In genomic region chr7:17934094-17934493, GRCh38 we compare ENCODE assay signal across 15 cellular contexts. TPM values are rescaled to one million over a fixed set of nuclear protein-coding genes. Genes with fewer than 3 reads are reported as not detected.
DNase-seq lines count a peak whose midpoint lies in the region; ATAC-seq and TF ChIP-seq lines count a peak whose summit lies in the region.
"Had no signal": no experiment of that assay in that cellular context is flagged by ENCODE, and none has a peak within 500 bp of the region (broad histone marks: within the 10 kb centered on the region; RNA-seq: fewer than 3 reads in every experiment).

No MANE protein-coding gene starts in this region.

- no peaks in the 10 kb centered on the region for H3K9me2 ChIP-seq in DOHH2 (replicated peaks; ENCODE audit: control insufficient read depth, low read length)

- no peaks in the 10 kb centered on the region for H3K9me3 Mint-ChIP-seq in CD4-positive, CD25-positive, alpha-beta regulatory T cell
- H3K9me3 Mint-ChIP-seq in T-cell: no peaks in the 10 kb centered on the region
- no peaks in the 10 kb centered on the region for H3K9me3 Mint-ChIP-seq in effector memory CD8-positive, alpha-beta T cell
- H3K9me3 Mint-ChIP-seq: activated naive CD4-positive, alpha-beta T cell treated with anti-CD3 and anti-CD28 coated beads, Interleukin-2, amount 50 U/mL, for 72 hours had no signal

- no peak for TF ChIP-seq CTCF in DOHH2 (IDR thresholded peaks at IDR 0.05; ENCODE audit: low read depth, low read length, poor library complexity, severe bottlenecking)

- H3K27ac ChIP-seq in CD4-positive, CD25-positive, alpha-beta regulatory T cell (ENCODE audit: insufficient read depth, low read length, poor library complexity, severe bottlenecking): no peak overlapping the region
- peak overlapping the region; percentile 71 for H3K27ac ChIP-seq in DOHH2 (ENCODE audit: low read depth, low read length)
- H3K27ac ChIP-seq: esophagus muscularis mucosa, left ventricle myocardium inferior, ovary, thoracic aorta, WERI-Rb-1 had no signal

- peaks cover 25% of the 10 kb centered on the region for H3F3A ChIP-seq in DOHH2 (ENCODE audit: control insufficient read depth, insufficient read depth)

- H4K20me1 ChIP-seq in DOHH2 (ENCODE audit: control insufficient read depth, insufficient read depth, low read depth, low read length): peaks cover 17% of the 10 kb centered on the region; the same call in 1 of the 2 replicates

- no peaks in the 10 kb centered on the region for H3K36me3 Mint-ChIP-seq in CD4-positive, CD25-positive, alpha-beta regulatory T cell
- peaks cover 10% of the 10 kb centered on the region for H3K36me3 Mint-ChIP-seq in T-cell
- peaks cover 6% of the 10 kb centered on the region for H3K36me3 Mint-ChIP-seq in effector memory CD8-positive, alpha-beta T cell (ENCODE audit: insufficient read depth)
- H3K36me3 Mint-ChIP-seq: activated naive CD4-positive, alpha-beta T cell treated with anti-CD3 and anti-CD28 coated beads, Interleukin-2, amount 50 U/mL, for 72 hours had no signal

- H3K27me3 ChIP-seq in CD4-positive, CD25-positive, alpha-beta regulatory T cell (ENCODE audit: control insufficient read depth, insufficient read depth, low read length): no peaks in the 10 kb centered on the region
- no peaks in the 10 kb centered on the region for H3K27me3 ChIP-seq in DOHH2 (ENCODE audit: control insufficient read depth, low read length)
- H3K27me3 ChIP-seq: esophagus muscularis mucosa, ovary had no signal

- peak overlapping the region in 2 of 4 donors; percentile 17 to 69 for H3K4me3 Mint-ChIP-seq in CD4-positive, CD25-positive, alpha-beta regulatory T cell
- H3K4me3 Mint-ChIP-seq in T-cell: peak overlapping the region in 2 of 3 donors; percentile 0 to 44
- peak overlapping the region; percentile 17 to 37 for H3K4me3 Mint-ChIP-seq in effector memory CD8-positive, alpha-beta T cell

- DNase-seq in CD4-positive, CD25-positive, alpha-beta regulatory T cell: peak in 1 of 3 donors; percentile 35
- DNase-seq in T-cell (no peak), SW 1271 (lab: John Stamatoyannopoulos, UW) (no peak)
- DNase-seq in effector memory CD8-positive, alpha-beta T cell: no peak
- DNase-seq: KG1; left ventricle myocardium inferior; ovary; stimulated activated CD4-positive, alpha-beta T cell treated with anti-CD3 and anti-CD28 coated beads, Interleukin-4, amount 100 ng/mL, for 24 hours; WERI-Rb-1 had no signal

- peak overlapping the region; percentile 27 for H3K4me3 ChIP-seq in CD4-positive, CD25-positive, alpha-beta regulatory T cell (ENCODE audit: low read depth, low read length)
- peak overlapping the region; percentile 60 for H3K4me3 ChIP-seq in DOHH2 (ENCODE audit: low read length)
- H3K4me3 ChIP-seq: esophagus muscularis mucosa, left ventricle myocardium inferior, ovary, thoracic aorta had no signal

- H3K27me3 Mint-ChIP-seq in CD4-positive, CD25-positive, alpha-beta regulatory T cell: no peaks in the 10 kb centered on the region
- H3K27me3 Mint-ChIP-seq in T-cell: no peaks in the 10 kb centered on the region
- no peaks in the 10 kb centered on the region for H3K27me3 Mint-ChIP-seq in effector memory CD8-positive, alpha-beta T cell

- H3K79me2 ChIP-seq in DOHH2 (ENCODE audit: control insufficient read depth, low read length): peaks cover 100% of the 10 kb centered on the region

- CTCF ChIA-PET in T-cell (lab: Charles Lee): no interaction called here

- POLR2A ChIA-PET in T-cell (lab: Charles Lee): no interaction called here

- peaks cover 57 to 88% (median 58%) of the 10 kb centered on the region in 4 donors for H3K4me1 Mint-ChIP-seq in CD4-positive, CD25-positive, alpha-beta regulatory T cell
- peaks cover 81 to 86% (median 86%) of the 10 kb centered on the region in 3 donors for H3K4me1 Mint-ChIP-seq in T-cell
- peaks cover 44 to 64% of the 10 kb centered on the region in 2 donors for H3K4me1 Mint-ChIP-seq in effector memory CD8-positive, alpha-beta T cell (ENCODE audit: low read depth in 2 of 2)

- peak overlapping the region in 1 of 3 donors; percentile 64 for H3K27ac Mint-ChIP-seq in CD4-positive, CD25-positive, alpha-beta regulatory T cell
- no peak overlapping the region for H3K27ac Mint-ChIP-seq in T-cell
- no peak overlapping the region for H3K27ac Mint-ChIP-seq in effector memory CD8-positive, alpha-beta T cell

- ATAC-seq in CD4-positive, CD25-positive, alpha-beta regulatory T cell (ENCODE audit: low read depth in 2 of 2): peak in 1 of 2 donors; percentile 16
- ATAC-seq in T-cell (replicated peaks in 1 of 4) (peak in 2 of 4 experiments; percentile 19 to 77), GM21360 (IDR thresholded peaks at IDR 0.05; ENCODE audit: unreplicated experiment) (no peak), HG02588 (IDR thresholded peaks at IDR 0.05; ENCODE audit: unreplicated experiment) (no peak)
- peak; percentile 22 for ATAC-seq in effector memory CD8-positive, alpha-beta T cell (replicated peaks)

- peak overlapping the region; percentile 75 for H3K4me2 ChIP-seq in DOHH2 (ENCODE audit: low read length)

- peaks cover 2% of the 10 kb centered on the region for H3K36me3 ChIP-seq in CD4-positive, CD25-positive, alpha-beta regulatory T cell (ENCODE audit: control insufficient read depth, insufficient read depth, low read length)
- H3K36me3 ChIP-seq in DOHH2 (ENCODE audit: control insufficient read depth, low read length): peaks cover 16% of the 10 kb centered on the region; the same call in 1 of the 2 replicates
- H3K36me3 ChIP-seq: esophagus muscularis mucosa, left ventricle myocardium inferior, ovary, thoracic aorta, WERI-Rb-1 had no signal

- H3K4me1 ChIP-seq in CD4-positive, CD25-positive, alpha-beta regulatory T cell (ENCODE audit: control insufficient read depth, insufficient read depth, low read length, poor library complexity, severe bottlenecking): peaks cover 38% of the 10 kb centered on the region
- H3K4me1 ChIP-seq in DOHH2 (ENCODE audit: control insufficient read depth, low read length): peaks cover 90% of the 10 kb centered on the region

- H3K9me3 ChIP-seq in CD4-positive, CD25-positive, alpha-beta regulatory T cell (ENCODE audit: control insufficient read depth in 2 of 2, low read length in 2 of 2): no peaks in the 10 kb centered on the region
- no peaks in the 10 kb centered on the region for H3K9me3 ChIP-seq in DOHH2 (ENCODE audit: control insufficient read depth, insufficient read depth, low read length)
- H3K9me3 ChIP-seq: esophagus muscularis mucosa, left ventricle myocardium inferior, ovary, thoracic aorta had no signal

RNA-seq across cellular contexts. Expression of gene SNX13, which starts 6.2 kb away (rescaled TPM):
- 32.5 TPM for total RNA-seq in CD4-positive, CD25-positive, alpha-beta regulatory T cell
- 10 to 100 TPM; 11.9 to 13.1 (median 12.8) TPM for polyA plus RNA-seq in CD4-positive, CD25-positive, alpha-beta regulatory T cell
- 10 to 100 TPM; 29.4 to 34.1 (median 33.1) TPM for total RNA-seq in T-cell
